Comparison of ENCODE assay signal across 8 cellular contexts in the genomic region with DNA sequence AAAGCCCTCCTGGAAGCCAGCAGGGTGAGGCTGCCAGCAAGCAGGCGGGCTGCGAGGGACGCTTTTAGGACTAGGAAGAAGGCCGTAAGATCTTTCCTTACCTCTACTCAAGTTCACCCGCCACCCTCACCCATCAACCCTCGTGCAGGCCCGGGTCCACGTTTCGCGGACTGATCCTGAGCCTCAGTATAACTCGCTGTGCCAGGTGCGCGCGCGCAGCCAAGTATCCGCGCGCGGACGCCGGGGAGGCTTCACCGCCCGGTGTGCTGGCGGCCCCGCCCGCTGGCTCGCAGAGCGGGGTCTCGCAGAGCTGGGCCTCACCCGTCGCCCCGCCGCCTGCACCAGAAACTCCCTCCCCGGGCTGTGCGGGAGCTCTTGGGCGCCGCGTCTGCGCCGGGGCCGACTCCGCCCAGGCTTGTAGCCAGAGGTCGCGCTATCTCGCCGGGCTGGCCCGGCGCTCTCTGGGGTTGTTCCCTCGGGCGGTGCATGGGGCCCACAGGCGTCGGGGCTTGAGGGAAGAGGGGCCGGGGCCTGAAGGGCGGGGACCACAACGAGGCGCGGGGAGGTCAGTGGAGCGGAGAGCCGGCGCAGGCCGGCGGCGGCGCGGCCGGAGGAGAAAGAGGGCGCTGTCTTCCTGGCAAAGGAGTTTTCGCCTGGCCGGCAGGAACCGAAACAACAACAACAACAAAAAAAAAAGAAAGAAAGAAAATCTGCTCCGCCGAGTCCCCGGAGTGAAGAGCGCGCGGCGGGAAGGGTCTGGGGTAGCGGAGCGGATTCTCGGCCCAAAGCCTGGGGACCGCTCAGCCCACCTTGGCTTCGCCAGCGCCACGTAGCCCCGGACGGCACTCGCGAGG. TPM values are rescaled to one million over a fixed set of nuclear protein-coding genes. Genes with fewer than 3 reads are reported as not detected.
A peak's percentile ranks its signal among the peaks of the same experiment; 100 is the strongest.
DNase-seq lines count a peak whose midpoint lies in the region; ATAC-seq and TF ChIP-seq lines count a peak whose summit lies in the region.

No MANE protein-coding gene starts in this region.

- DNase-seq in SIG-M5 treated with dmso at 0.1 percent for 504 hours (lab: John Stamatoyannopoulos, UW; ENCODE audit: unreplicated experiment) = peak; percentile 57
- no peak for DNase-seq in SIG-M5 (lab: John Stamatoyannopoulos, UW)
- DNase-seq in HL-60 (ENCODE audit: low read depth in 1 of 2, low spot score in 1 of 2) = peak; percentile 31 to 49
- peak; percentile 26 for DNase-seq in RWPE1 (ENCODE audit: low spot score)
- peak; percentile 57 to 64 for DNase-seq in memory B cell (ENCODE audit: low spot score in 2 of 2)

- TF ChIP-seq CTCF in HL-60 (IDR thresholded peaks at IDR 0.05; ENCODE audit: insufficient read depth, low read length) (no peak), RWPE1 (conservative IDR thresholded peaks at IDR 0.05; ENCODE audit: low read depth) (peak; percentile 70)

- ATAC-seq in GM21515 (IDR thresholded peaks at IDR 0.05; ENCODE audit: unreplicated experiment) (peak; percentile 91), memory B cell (ENCODE audit: low read depth) (peak; percentile 81)

- H3K4me3 ChIP-seq in HL-60 (replicated peaks; ENCODE audit: insufficient read depth, low read length) (peak overlapping the region; percentile 75), duodenal mucosa (ENCODE audit: low read depth in 1 of 2, low read length in 2 of 2) (peak overlapping the region; percentile 74 to 83), urinary bladder (ENCODE audit: low read depth, low read length) (peak overlapping the region; percentile 64)

- peaks cover 21 to 31% of the 10 kb centered on the region in 2 donors for H3K4me1 ChIP-seq in duodenal mucosa (ENCODE audit: control insufficient read depth in 1 of 2, insufficient read depth in 2 of 2, low read length in 2 of 2)
- H3K4me1 ChIP-seq in urinary bladder (ENCODE audit: insufficient read depth) = no peaks in the 10 kb centered on the region

- H3K27ac ChIP-seq in HL-60 (replicated peaks) = no peak overlapping the region
- H3K27ac ChIP-seq in RWPE1 = peak overlapping the region; percentile 52
- no peak overlapping the region for H3K27ac ChIP-seq in duodenal mucosa (ENCODE audit: low read depth, low read length)
- H3K27ac ChIP-seq in urinary bladder (ENCODE audit: low read depth) = peak overlapping the region; percentile 24

- H3K27me3 ChIP-seq in HL-60 (ENCODE audit: insufficient read depth, poor library complexity, severe bottlenecking) (peaks cover 55% of the 10 kb centered on the region), duodenal mucosa (ENCODE audit: control insufficient read depth in 1 of 2, insufficient read depth in 2 of 2, low read length in 2 of 2) (peaks cover 65 to 68% of the 10 kb centered on the region in 2 donors)

- H3K36me3 Mint-ChIP-seq in memory B cell = peaks cover 7% of the 10 kb centered on the region

- peak overlapping the region; percentile 45 to 64 for H3K9ac ChIP-seq in duodenal mucosa (ENCODE audit: low read depth in 1 of 2, low read length in 2 of 2)

- peaks cover 32% of the 10 kb centered on the region for H3K27me3 Mint-ChIP-seq in memory B cell

- H3K4me3 Mint-ChIP-seq in memory B cell = peak overlapping the region; percentile 94

- H3K36me3 ChIP-seq in duodenal mucosa (ENCODE audit: control insufficient read depth in 1 of 2, insufficient read depth in 2 of 2, low read length in 2 of 2) (no peaks in the 10 kb centered on the region), urinary bladder (ENCODE audit: insufficient read depth) (no peaks in the 10 kb centered on the region)

- POLR2A ChIA-PET in RWPE1 (lab: Yijun Ruan, JAX; ENCODE audit: low non-redundant PET) = no interaction called here

- WGBS in urinary bladder = 3% methylated on average over 88 of the region's 88 CpGs

- CTCF ChIA-PET in RWPE1 (lab: Yijun Ruan, JAX) = interaction anchor here (0.6 to 1.4 kb wide), 5 partner anchors 9 to 327 kb away, joined by 3 to 11 read pairs (median 4); no protein-coding TSS in a partner anchor

- peaks cover 6% of the 10 kb centered on the region for H3K9me3 Mint-ChIP-seq in memory B cell

- no peaks in the 10 kb centered on the region for H3K9me3 ChIP-seq in duodenal mucosa (ENCODE audit: control insufficient read depth in 1 of 2, low read length in 2 of 2)

- peaks cover 22% of the 10 kb centered on the region for H3K4me1 Mint-ChIP-seq in memory B cell

- H3K27ac Mint-ChIP-seq in memory B cell = peak overlapping the region; percentile 86

RNA-seq across cellular contexts. Expression of a gene that starts 7.7 kb away (rescaled TPM):
- total RNA-seq in urinary bladder = 6.2 TPM
- polyA plus RNA-seq in urinary bladder = 0.52 TPM

Comparison
In these comparisons a context has a peak if more than half of its experiments do, and no peak if none do; other contexts are left out.
1. H3K27ac ChIP-seq: peak in RWPE1 (single experiment) and urinary bladder (single experiment); none in HL-60 (single experiment) and duodenal mucosa (single experiment).
2. Peak in every context shown above with its lines, with median percentiles within 50 percentile points of each other: H3K4me3 ChIP-seq.